1 cellular context compared by ENCODE assay signal in genomic region chr19:9115307-9115813, GRCh38.
A peak's percentile ranks its signal among the peaks of the same experiment; 100 is the strongest.
TF ChIP-seq lines count a peak whose summit lies in the region.

OR7G1 (minus strand) TSS chr19:9115763; CDS start chr19:9115763, 0 bp downstream.

TF ChIP-seq in K562, 482 proteins besides CTCF, POLR2A, EP300 and RAD21 (continued from another document):
- no peak for TF ChIP-seq HBP1 (CRISPR knock-in tag; IDR thresholded peaks at IDR 0.05)
- peak; percentile 33; the same call in 1 of the 2 replicates for TF ChIP-seq STAT5A (IDR thresholded peaks at IDR 0.05; ENCODE audit: borderline replicate concordance, low read length)
- no peak for TF ChIP-seq TAF1 (IDR thresholded peaks at IDR 0.05; ENCODE audit: control insufficient read depth, extremely low read depth, insufficient read depth, low read length, severe bottlenecking)
- TF ChIP-seq ZBTB34 (CRISPR knock-in tag; IDR thresholded peaks at IDR 0.05): no peak
- no peak for TF ChIP-seq CAMTA2 (CRISPR knock-in tag; conservative IDR thresholded peaks at IDR 0.05)
- TF ChIP-seq RBM39 (optimal IDR thresholded peaks at IDR 0.05; ENCODE audit: low read depth, low read length): no peak
- no peak for TF ChIP-seq STAT5B (CRISPR knock-in tag; IDR thresholded peaks at IDR 0.05)
- TF ChIP-seq CGGBP1 (CRISPR knock-in tag; IDR thresholded peaks at IDR 0.05): no peak
- TF ChIP-seq RERE (CRISPR knock-in tag; IDR thresholded peaks at IDR 0.05; ENCODE audit: borderline replicate concordance): no peak
- TF ChIP-seq DLX4 (CRISPR knock-in tag; IDR thresholded peaks at IDR 0.05): no peak
- TF ChIP-seq SOX6 (IDR thresholded peaks at IDR 0.05): no peak
- TF ChIP-seq ARID1B (IDR thresholded peaks at IDR 0.05): peak; percentile 50
- no peak for TF ChIP-seq HDAC3 (IDR thresholded peaks at IDR 0.05; ENCODE audit: borderline replicate concordance, partially characterized antibody)
- TF ChIP-seq PHF20 (IDR thresholded peaks at IDR 0.05; ENCODE audit: partially characterized antibody): no peak
- TF ChIP-seq HDAC1 (IDR thresholded peaks at IDR 0.05): 0 out of 4 replicates have a peak, but pooled peaks of 1 of the 2 experiments have one; percentile 40
- TF ChIP-seq KAT8 (IDR thresholded peaks at IDR 0.05; ENCODE audit: low read depth): no peak
- no peak for TF ChIP-seq MYBL2 (IDR thresholded peaks at IDR 0.05; ENCODE audit: low read depth)
- no peak for TF ChIP-seq MYBL2 (CRISPR knock-in tag; IDR thresholded peaks at IDR 0.05; ENCODE audit: borderline replicate concordance)
- no peak for TF ChIP-seq ZNF655 (CRISPR knock-in tag; IDR thresholded peaks at IDR 0.05)
- TF ChIP-seq GATA2 (CRISPR knock-in tag; IDR thresholded peaks at IDR 0.05): peak; percentile 16; the same call in 1 of the 2 replicates
- no peak for TF ChIP-seq BHLHE40 (IDR thresholded peaks at IDR 0.05; ENCODE audit: low read length)
- peak; percentile 23; the same call in 1 of the 2 replicates for TF ChIP-seq DPF2 (IDR thresholded peaks at IDR 0.05)
- peak in 1 of 2 experiments; percentile 56; a peak in 1 of 4 replicates for TF ChIP-seq MLLT1 (IDR thresholded peaks at IDR 0.05)
- no peak for TF ChIP-seq SNAPC5 (CRISPR knock-in tag; IDR thresholded peaks at IDR 0.05)
- TF ChIP-seq KLF1 (tag; IDR thresholded peaks at IDR 0.05): no peak
- no peak for TF ChIP-seq SP2 (IDR thresholded peaks at IDR 0.05; ENCODE audit: extremely low read depth, low read depth, low read length, poor library complexity, severe bottlenecking)
- TF ChIP-seq KDM2B (CRISPR knock-in tag; IDR thresholded peaks at IDR 0.05): no peak
- TF ChIP-seq GTF2E2 (tag; IDR thresholded peaks at IDR 0.05): no peak
- peak; percentile 72; the same call in 1 of the 2 replicates for TF ChIP-seq TEAD4 (IDR thresholded peaks at IDR 0.05; ENCODE audit: low read length)
- TF ChIP-seq TEAD4 (CRISPR knock-in tag; IDR thresholded peaks at IDR 0.05; ENCODE audit: borderline replicate concordance): no peak
- TF ChIP-seq ZMIZ1 (IDR thresholded peaks at IDR 0.05; ENCODE audit: low read depth in 2 of 2, low read length in 2 of 2): no peak
- no peak for TF ChIP-seq RFX7 (CRISPR knock-in tag; IDR thresholded peaks at IDR 0.05)
- TF ChIP-seq DMBX1 (CRISPR knock-in tag; IDR thresholded peaks at IDR 0.05; ENCODE audit: borderline replicate concordance): no peak
- no peak for TF ChIP-seq ZNF507 (tag; conservative IDR thresholded peaks at IDR 0.05)
- TF ChIP-seq ZNF764 (CRISPR knock-in tag; IDR thresholded peaks at IDR 0.05; ENCODE audit: low read depth): no peak
- TF ChIP-seq SAFB (IDR thresholded peaks at IDR 0.05; ENCODE audit: borderline replicate concordance, low read depth, low read length): no peak
- TF ChIP-seq COPS2 (conservative IDR thresholded peaks at IDR 0.05): no peak
- TF ChIP-seq NR2F6 (CRISPR knock-in tag; IDR thresholded peaks at IDR 0.05): no peak
- TF ChIP-seq IFI16 (CRISPR knock-in tag; IDR thresholded peaks at IDR 0.05): no peak
- TF ChIP-seq PURB (CRISPR knock-in tag; IDR thresholded peaks at IDR 0.05; ENCODE audit: low read depth): no peak
- no peak for TF ChIP-seq NRF1 (conservative IDR thresholded peaks at IDR 0.05 in 1 of 2, IDR thresholded peaks at IDR 0.05 in 1 of 2)
- peak; percentile 49; the same call in 1 of the 2 replicates for TF ChIP-seq CTBP1 (IDR thresholded peaks at IDR 0.05; ENCODE audit: borderline replicate concordance)
- no peak for TF ChIP-seq ELF2 (CRISPR knock-in tag; IDR thresholded peaks at IDR 0.05)
- TF ChIP-seq ZNF395 (CRISPR knock-in tag; IDR thresholded peaks at IDR 0.05): no peak
- TF ChIP-seq SAP30 (IDR thresholded peaks at IDR 0.05; ENCODE audit: borderline replicate concordance, insufficient read depth, low read depth, low read length, poor library complexity, severe bottlenecking): no peak
- no peak for TF ChIP-seq POLR2AphosphoS2 (IDR thresholded peaks at IDR 0.05; ENCODE audit: low read length)
- TF ChIP-seq EWSR1 (IDR thresholded peaks at IDR 0.05; ENCODE audit: borderline replicate concordance, low read depth, partially characterized antibody): no peak
- no peak for TF ChIP-seq NFIX (CRISPR knock-in tag; IDR thresholded peaks at IDR 0.05; ENCODE audit: low read depth)
- TF ChIP-seq ZBTB1 (CRISPR knock-in tag; IDR thresholded peaks at IDR 0.05; ENCODE audit: borderline replicate concordance, low read depth): no peak
- TF ChIP-seq POLR2AphosphoS5 (IDR thresholded peaks at IDR 0.05; ENCODE audit: control insufficient read depth, insufficient read depth, low read depth, low read length): 0 out of 2 replicates have a peak, but pooled peaks have one; percentile 20
- no peak for TF ChIP-seq ZNF253 (CRISPR knock-in tag; conservative IDR thresholded peaks at IDR 0.05)
- TF ChIP-seq SMARCB1 (IDR thresholded peaks at IDR 0.05; ENCODE audit: insufficient read length, low read depth): no peak
- no peak for TF ChIP-seq TEAD1 (CRISPR knock-in tag; IDR thresholded peaks at IDR 0.05)
- TF ChIP-seq CBFA2T2 (conservative IDR thresholded peaks at IDR 0.05): 0 out of 2 replicates have a peak, but pooled peaks have one; percentile 40
- TF ChIP-seq CREBBP (IDR thresholded peaks at IDR 0.05; ENCODE audit: low read depth, low read length): no peak
- TF ChIP-seq MTA3 (IDR thresholded peaks at IDR 0.05; ENCODE audit: borderline replicate concordance): no peak
TF ChIP-seq in K562: peak in this region for 12.
